ENCODE assay signal across 16 cellular contexts in genomic region chr21:14956826-14957225, GRCh38.
A peak's percentile ranks its signal among the peaks of the same experiment; 100 is the strongest.
DNase-seq lines count a peak whose midpoint lies in the region; ATAC-seq and TF ChIP-seq lines count a peak whose summit lies in the region.
"Had no signal": no experiment of that assay in that cellular context is flagged by ENCODE, and none has a peak within 500 bp of the region (broad histone marks: within the 10 kb centered on the region; RNA-seq: fewer than 3 reads in every experiment).

No MANE protein-coding gene starts in this region.

- intact Hi-C loops in esophagus muscularis mucosa (cut with DNase I): no loop called here

- H2BK5ac ChIP-seq in trophoblast cell (ENCODE audit: low read depth, low read length, poor library complexity): no peak overlapping the region

- no peak overlapping the region for H3K23ac ChIP-seq in trophoblast cell (ENCODE audit: low read length)

- H3K4me2 ChIP-seq in trophoblast cell (ENCODE audit: low read length): no peak overlapping the region

- H3K9ac ChIP-seq in trophoblast cell (ENCODE audit: low read length): no peak overlapping the region

- no peak overlapping the region for H4K12ac ChIP-seq in trophoblast cell (ENCODE audit: low read depth, low read length)

- H3K79me2 ChIP-seq in trophoblast cell (ENCODE audit: control insufficient read depth, insufficient read depth, low read length, poor library complexity): no peaks in the 10 kb centered on the region

- POLR2A ChIA-PET in RWPE1 (lab: Yijun Ruan, JAX; ENCODE audit: low non-redundant PET): no interaction called here

- no peak for TF ChIP-seq CTCF in RWPE2 (IDR thresholded peaks at IDR 0.05; ENCODE audit: poor library complexity, severe bottlenecking)
- TF ChIP-seq CTCF in esophagus muscularis mucosa (IDR thresholded peaks at IDR 0.05): no peak
- TF ChIP-seq CTCF in RWPE1 (conservative IDR thresholded peaks at IDR 0.05; ENCODE audit: low read depth): no peak

- H3K27ac ChIP-seq in RWPE2 (ENCODE audit: poor library complexity, severe bottlenecking) (peak overlapping the region; percentile 11), esophagus muscularis mucosa (replicated peaks in 1 of 4) (peak overlapping the region in 3 of 4 donors; percentile 19 to 53 (median 40)), trophoblast cell (ENCODE audit: low read depth, low read length) (no peak overlapping the region), RWPE1 (no peak overlapping the region)

- CTCF ChIA-PET in RWPE1 (lab: Yijun Ruan, JAX): no interaction called here

- H4K91ac ChIP-seq in trophoblast cell (ENCODE audit: low read depth, low read length): no peak overlapping the region

- H3K18ac ChIP-seq in trophoblast cell (ENCODE audit: low read length): no peak overlapping the region

- TF ChIP-seq POLR2A in esophagus muscularis mucosa (IDR thresholded peaks at IDR 0.05; ENCODE audit: low read depth): no peak

- H3K79me1 ChIP-seq in trophoblast cell (ENCODE audit: low read length): peaks cover 4% of the 10 kb centered on the region

- no peak overlapping the region for H2BK12ac ChIP-seq in trophoblast cell (ENCODE audit: low read length)

- ATAC-seq in RWPE2 (ENCODE audit: low read depth) (peak; percentile 62), GM19035 (IDR thresholded peaks at IDR 0.05; ENCODE audit: unreplicated experiment) (no peak), HG02759 (IDR thresholded peaks at IDR 0.05; ENCODE audit: unreplicated experiment) (no peak)
- ATAC-seq: activated CD8-positive, alpha-beta memory T cell treated with anti-CD3 and anti-CD28 coated beads, Interleukin-2, amount 10 ng/mL, durations not matched to agents 7 days and 5 days; naive thymus-derived CD8-positive, alpha-beta T cell; WTC11 had no signal

- no peak for TF ChIP-seq EP300 in esophagus muscularis mucosa (IDR thresholded peaks at IDR 0.05)

- H2BK120ac ChIP-seq in trophoblast cell (ENCODE audit: insufficient read depth, low read length, poor library complexity): no peak overlapping the region

- no peak overlapping the region for H3K4ac ChIP-seq in trophoblast cell (ENCODE audit: low read depth, low read length)

- no peak overlapping the region for H3K4me3 ChIP-seq in RWPE2 (ENCODE audit: severe bottlenecking)
- H3K4me3 ChIP-seq in esophagus muscularis mucosa: no peak overlapping the region
- no peak overlapping the region for H3K4me3 ChIP-seq in trophoblast cell (ENCODE audit: low read depth, low read length)

- H3K4me1 ChIP-seq in RWPE2 (ENCODE audit: insufficient read depth, poor library complexity, severe bottlenecking): peaks cover 5% of the 10 kb centered on the region
- H3K4me1 ChIP-seq in esophagus muscularis mucosa: peaks cover 0 to 24% (median 17%) of the 10 kb centered on the region in 4 donors
- H3K4me1 ChIP-seq in trophoblast cell (ENCODE audit: control insufficient read depth in 1 of 2, insufficient read depth in 2 of 2, low read length in 2 of 2): peaks cover 4 to 13% of the 10 kb centered on the region in 2 experiments

- H3K36me3 ChIP-seq in RWPE2 (ENCODE audit: low read depth) (no peaks in the 10 kb centered on the region), esophagus muscularis mucosa (no peaks in the 10 kb centered on the region), trophoblast cell (ENCODE audit: control insufficient read depth in 1 of 2, insufficient read depth in 2 of 2, low read length in 2 of 2) (no peaks in the 10 kb centered on the region)

- H4K8ac ChIP-seq in trophoblast cell (ENCODE audit: low read depth, low read length): no peak overlapping the region

- H2AFZ ChIP-seq in trophoblast cell (ENCODE audit: insufficient read depth, low read length, poor library complexity): no peak overlapping the region

- H3K14ac ChIP-seq in trophoblast cell (ENCODE audit: low read length): no peak overlapping the region

- H3K27me3 ChIP-seq in RWPE2 (ENCODE audit: insufficient read depth, poor library complexity, severe bottlenecking) (no peaks in the 10 kb centered on the region), esophagus muscularis mucosa (no peaks in the 10 kb centered on the region), trophoblast cell (ENCODE audit: insufficient read depth, low read length) (no peaks in the 10 kb centered on the region)

- H2AK5ac ChIP-seq in trophoblast cell (ENCODE audit: low read length): no peak overlapping the region

- 31% methylated on average over 4 of the region's 4 CpGs for WGBS in esophagus muscularis mucosa
- no CpG with 5 or more reads among the region's 4 CpGs for WGBS in trophoblast cell (ENCODE audit: extremely low coverage, insufficient coverage, insufficient read length)

- DNase-seq in ELR (ENCODE audit: low read depth) (peak; percentile 73), RWPE2 (ENCODE audit: low spot score) (no peak), esophagus muscularis mucosa (ENCODE audit: extremely low spot score) (no peak), trophoblast cell (peak; percentile 59 to 89), COR-L47 (lab: John Stamatoyannopoulos, UW) (no peak), RWPE1 (ENCODE audit: low spot score) (no peak)
- DNase-seq: activated CD8-positive, alpha-beta memory T cell treated with anti-CD3 and anti-CD28 coated beads, Interleukin-2, amount 10 ng/mL, durations not matched to agents 7 days and 5 days; activated gamma-delta T cell; effector CD8-positive, alpha-beta T cell; foreskin melanocyte; naive thymus-derived CD8-positive, alpha-beta T cell; retina; stimulated activated CD4-positive, alpha-beta T cell treated with anti-CD3 and anti-CD28 coated beads, Interleukin-1b, Interleukin-23, amount 100 ng/mL, for 48 hours had no signal

- H3K9me3 ChIP-seq in RWPE2 (ENCODE audit: severe bottlenecking) (no peaks in the 10 kb centered on the region), esophagus muscularis mucosa (no peaks in the 10 kb centered on the region), trophoblast cell (ENCODE audit: insufficient read depth, low read depth, low read length) (no peaks in the 10 kb centered on the region)

Comparison
In these comparisons a context has a peak if more than half of its experiments do, and no peak if none do; other contexts are left out.
1. DNase-seq: peak in ELR (single experiment) and trophoblast cell (2 of 2); none in RWPE2 (single experiment), esophagus muscularis mucosa (single experiment), COR-L47 (single experiment) and RWPE1 (single experiment).
2. H3K27ac ChIP-seq: peak in RWPE2 (single experiment) and esophagus muscularis mucosa (3 of 4); none in trophoblast cell (single experiment) and RWPE1 (single experiment).